Comparison of ENCODE assay signal across 8 cellular contexts in the genomic region with DNA sequence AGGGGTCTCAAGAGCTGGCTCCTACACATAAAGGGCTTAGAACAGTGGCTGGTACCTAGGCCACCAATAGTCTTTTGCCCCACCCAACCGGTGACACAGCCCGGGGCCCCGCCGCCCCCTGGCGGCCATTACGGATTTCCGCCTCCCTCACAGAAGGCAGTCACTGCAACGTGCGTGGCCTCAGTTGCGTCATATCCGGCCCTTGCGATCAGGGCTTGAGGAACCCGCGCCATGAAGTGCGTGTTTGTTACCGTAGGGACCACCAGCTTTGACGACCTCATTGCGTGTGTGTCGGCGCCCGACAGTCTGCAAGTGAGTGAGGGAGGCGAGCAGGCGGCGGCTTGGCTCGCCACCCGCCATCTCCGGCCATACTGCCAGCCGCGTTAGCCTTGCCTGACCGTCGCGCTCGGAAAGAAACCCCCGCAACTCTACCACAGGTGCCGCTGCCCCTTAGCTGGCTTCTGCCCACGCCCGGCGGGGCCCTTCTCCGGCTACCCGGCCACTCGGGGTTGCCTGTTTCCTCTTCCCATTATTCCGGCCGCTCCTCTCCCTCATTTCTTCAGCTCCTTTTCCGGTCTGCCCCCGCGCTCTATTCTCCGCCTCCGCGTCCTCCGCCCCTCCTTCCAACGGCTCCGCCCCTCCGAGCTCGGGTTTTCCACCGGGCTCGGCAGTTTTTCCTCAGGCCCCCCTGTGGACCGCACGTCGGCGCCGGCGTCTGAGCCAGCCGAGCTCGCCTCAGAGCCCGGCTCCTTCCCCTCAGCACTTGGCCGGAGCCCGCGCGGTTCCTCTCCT. TPM values are rescaled to one million over a fixed set of nuclear protein-coding genes. Genes with fewer than 3 reads are reported as not detected.
A peak's percentile ranks its signal among the peaks of the same experiment; 100 is the strongest.
DNase-seq lines count a peak whose midpoint lies in the region; ATAC-seq and TF ChIP-seq lines count a peak whose summit lies in the region.

A gene (plus strand): TSS at position 183 of the 792 bp plus-strand sequence. CDS start 49 bp downstream, at position 232.

- H3K4me1 Mint-ChIP-seq in Calu3 (ENCODE audit: low read depth, unreplicated experiment) = peaks cover 20% of the 10 kb centered on the region
- H3K4me1 Mint-ChIP-seq in activated CD8-positive, alpha-beta memory T cell treated with anti-CD3 and anti-CD28 coated beads, Interleukin-2, amount 10 ng/mL, durations not matched to agents 7 days and 5 days = peaks cover 25% of the 10 kb centered on the region

- H3K36me3 ChIP-seq in endocrine pancreas (ENCODE audit: control insufficient read depth, insufficient read depth, low read length) (no peaks in the 10 kb centered on the region), mesenchymal stem cell (ENCODE audit: control insufficient read depth in 1 of 2, insufficient read depth in 2 of 2, low read depth in 1 of 2, low read length in 2 of 2) (peaks cover 0 to 27% of the 10 kb centered on the region in 2 experiments)

- H3K4me3 ChIP-seq in endocrine pancreas (ENCODE audit: control insufficient read depth, insufficient read depth, low read length) (peak within 1 kb of the TSS; percentile 71), mesenchymal stem cell (ENCODE audit: insufficient read depth in 1 of 2, low read depth in 1 of 2, low read length in 2 of 2) (peak within 1 kb of the TSS; percentile 82 to 89)

- H3K9me3 ChIP-seq in endocrine pancreas (ENCODE audit: control insufficient read depth, low read length) (no peaks in the 10 kb centered on the region), mesenchymal stem cell (ENCODE audit: control insufficient read depth, low read length) (no peaks in the 10 kb centered on the region)

- no peaks in the 10 kb centered on the region for H3K27me3 ChIP-seq in endocrine pancreas (ENCODE audit: control insufficient read depth, insufficient read depth, low read length)
- H3K27me3 ChIP-seq in mesenchymal stem cell (ENCODE audit: control insufficient read depth in 1 of 2, insufficient read depth in 1 of 2, low read length in 2 of 2) = no peaks in the 10 kb centered on the region

- peak within 1 kb of the TSS; percentile 97 to 100 for H3K18ac ChIP-seq in mesenchymal stem cell (ENCODE audit: low read depth in 1 of 2, low read length in 2 of 2)

- peak within 1 kb of the TSS in 1 of 2 experiments; percentile 98 for H3K14ac ChIP-seq in mesenchymal stem cell (ENCODE audit: low read length in 2 of 2)

- peak within 1 kb of the TSS; percentile 95 for H2BK5ac ChIP-seq in mesenchymal stem cell (ENCODE audit: low read depth, low read length, poor library complexity, severe bottlenecking)

- H3K9me3 Mint-ChIP-seq in Calu3 (ENCODE audit: low read depth, unreplicated experiment) = no peaks in the 10 kb centered on the region
- H3K9me3 Mint-ChIP-seq in activated CD8-positive, alpha-beta memory T cell treated with anti-CD3 and anti-CD28 coated beads, Interleukin-2, amount 10 ng/mL, durations not matched to agents 7 days and 5 days (ENCODE audit: low read depth) = no peaks in the 10 kb centered on the region

- H3K27me3 Mint-ChIP-seq in Calu3 (ENCODE audit: unreplicated experiment) = no peaks in the 10 kb centered on the region
- no peaks in the 10 kb centered on the region for H3K27me3 Mint-ChIP-seq in activated CD8-positive, alpha-beta memory T cell treated with anti-CD3 and anti-CD28 coated beads, Interleukin-2, amount 10 ng/mL, durations not matched to agents 7 days and 5 days

- ATAC-seq in GM21381 (IDR thresholded peaks at IDR 0.05; ENCODE audit: unreplicated experiment) = peak; percentile 96
- ATAC-seq in activated CD8-positive, alpha-beta memory T cell treated with anti-CD3 and anti-CD28 coated beads, Interleukin-2, amount 10 ng/mL, durations not matched to agents 7 days and 5 days = peak; percentile 92

- H3K4me2 ChIP-seq in mesenchymal stem cell (ENCODE audit: low read length, poor library complexity, severe bottlenecking) = peak within 1 kb of the TSS; percentile 63

- CTCF ChIA-PET in Calu3 (lab: Charles Lee) = interaction anchor here (0.7 to 0.9 kb wide), 5 partner anchors 18 to 432 kb away, joined by 3 to 4 read pairs (median 3); no protein-coding TSS in a partner anchor
- CTCF ChIA-PET in activated CD8-positive, alpha-beta memory T cell treated with anti-CD3 and anti-CD28 coated beads, Interleukin-2, amount 10 ng/mL, durations not matched to agents 7 days and 5 days (lab: Charles Lee) = no interaction called here

- BruUV-seq in Calu3 (replicated peaks; lab: Mats Ljungman, UMichigan) = TSS peak; percentile 80

- peak within 1 kb of the TSS; percentile 99 for H3K27ac Mint-ChIP-seq in Calu3 (ENCODE audit: unreplicated experiment)
- H3K27ac Mint-ChIP-seq in activated CD8-positive, alpha-beta memory T cell treated with anti-CD3 and anti-CD28 coated beads, Interleukin-2, amount 10 ng/mL, durations not matched to agents 7 days and 5 days = peak within 1 kb of the TSS; percentile 96

- H2AK5ac ChIP-seq in mesenchymal stem cell (ENCODE audit: low read length, severe bottlenecking) = peak within 1 kb of the TSS; percentile 62

- peak within 1 kb of the TSS; percentile 98 for H4K91ac ChIP-seq in mesenchymal stem cell (ENCODE audit: low read length)

- H3K36me3 Mint-ChIP-seq in Calu3 (ENCODE audit: insufficient read depth, unreplicated experiment) = peaks cover 42% of the 10 kb centered on the region
- peaks cover 16% of the 10 kb centered on the region for H3K36me3 Mint-ChIP-seq in activated CD8-positive, alpha-beta memory T cell treated with anti-CD3 and anti-CD28 coated beads, Interleukin-2, amount 10 ng/mL, durations not matched to agents 7 days and 5 days

- H3K23ac ChIP-seq in mesenchymal stem cell (ENCODE audit: low read length in 2 of 2) = peak within 1 kb of the TSS in 1 of 2 experiments; percentile 89

- H2BK120ac ChIP-seq in mesenchymal stem cell (ENCODE audit: low read depth, low read length) = peak within 1 kb of the TSS; percentile 77

- H3K79me1 ChIP-seq in mesenchymal stem cell (replicated peaks; ENCODE audit: low read length, poor library complexity, severe bottlenecking) = peaks cover 7% of the 10 kb centered on the region

- H2AFZ ChIP-seq in mesenchymal stem cell (ENCODE audit: low read depth, low read length) = peak within 1 kb of the TSS; percentile 77

- peak; percentile 66 for TF ChIP-seq CTCF in Calu3 (IDR thresholded peaks at IDR 0.05; ENCODE audit: unreplicated experiment)

- peak within 1 kb of the TSS; percentile 99 for H3K4ac ChIP-seq in mesenchymal stem cell (ENCODE audit: low read depth in 1 of 2, low read length in 2 of 2)

- intact Hi-C loops in Calu3 (cut with micrococcal nuclease; ENCODE audit: unreplicated experiment) = no loop called here

- peak within 1 kb of the TSS; percentile 96 for H2BK15ac ChIP-seq in mesenchymal stem cell (ENCODE audit: low read depth, poor library complexity, severe bottlenecking)

- peak within 1 kb of the TSS; percentile 94 for H3K4me3 Mint-ChIP-seq in Calu3 (ENCODE audit: low read depth, unreplicated experiment)
- peak within 1 kb of the TSS; percentile 85 for H3K4me3 Mint-ChIP-seq in activated CD8-positive, alpha-beta memory T cell treated with anti-CD3 and anti-CD28 coated beads, Interleukin-2, amount 10 ng/mL, durations not matched to agents 7 days and 5 days

- H3K9ac ChIP-seq in endocrine pancreas (ENCODE audit: control insufficient read depth, insufficient read depth, low read length) (peak within 1 kb of the TSS; percentile 91), mesenchymal stem cell (ENCODE audit: low read length) (peak within 1 kb of the TSS; percentile 100)

- H3K27ac ChIP-seq in mesenchymal stem cell (ENCODE audit: low read length, poor library complexity, severe bottlenecking) = peak within 1 kb of the TSS; percentile 98

- under 1% methylated on average over 62 of the region's 69 CpGs for WGBS in mesenchymal stem cell

- H3K4me1 ChIP-seq in endocrine pancreas (ENCODE audit: control insufficient read depth, insufficient read depth, low read length) = peaks cover 3% of the 10 kb centered on the region
- no peaks in the 10 kb centered on the region for H3K4me1 ChIP-seq in mesenchymal stem cell (ENCODE audit: control insufficient read depth, insufficient read depth, low read depth, low read length)

- no peak within 1 kb of the TSS for H2BK12ac ChIP-seq in mesenchymal stem cell (ENCODE audit: low read length in 2 of 2)

- H4K8ac ChIP-seq in mesenchymal stem cell (ENCODE audit: low read length) = peak within 1 kb of the TSS; percentile 90

- peak; percentile 87 for DNase-seq in Calu3
- peak in 75 of 76 experiments; percentile 3 to 82 (median 66) for DNase-seq in HUDEP-2 (lab: John Stamatoyannopoulos, UW; ENCODE audit: unreplicated experiment in 76 of 76)
- peak; percentile 54 for DNase-seq in NOMO-1 treated with dmso at 0.1 percent for 144 hours (lab: John Stamatoyannopoulos, UW; ENCODE audit: unreplicated experiment)
- DNase-seq in activated CD8-positive, alpha-beta memory T cell treated with anti-CD3 and anti-CD28 coated beads, Interleukin-2, amount 10 ng/mL, durations not matched to agents 7 days and 5 days = peak; percentile 90
- peak; percentile 91 for DNase-seq in mesenchymal stem cell
- DNase-seq in stimulated activated CD8-positive, alpha-beta memory T cell treated with anti-CD3 and anti-CD28 coated beads, Interleukin-12 subunit alpha, Interleukin-12 subunit beta, amount 100 ng/mL, for 4 hours (ENCODE audit: low read depth) = peak; percentile 76

RNA-seq across cellular contexts. Expression of the gene that starts here (rescaled TPM):
- 44.6 and 50.1 TPM in 2 replicates for total RNA-seq in Calu3 (2022)
- total RNA-seq in activated CD8-positive, alpha-beta memory T cell treated with anti-CD3 and anti-CD28 coated beads, Interleukin-2, amount 10 ng/mL, durations not matched to agents 7 days and 5 days = 10 to 100 TPM; 35.0 to 41.2 TPM
- polyA plus RNA-seq in mesenchymal stem cell (2013, experiment 1 of 2) = 29.9 TPM
- polyA plus RNA-seq in mesenchymal stem cell (2013, experiment 2 of 2) = 29.0 TPM

Comparison
In these comparisons a context has a peak if more than half of its experiments do, and no peak if none do; other contexts are left out.
1. Peak in every context shown above with its lines: DNase-seq, ATAC-seq, H3K4me3 ChIP-seq and H3K27ac ChIP-seq.